In genomic region chr11:116276051-116277044, GRCh38 we compare ENCODE assay signal across 1 cellular context.
A peak's percentile ranks its signal among the peaks of the same experiment; 100 is the strongest.
TF ChIP-seq lines count a peak whose summit lies in the region.

No MANE protein-coding gene starts in this region.

TF ChIP-seq in K562, 482 proteins besides CTCF, POLR2A, EP300 and RAD21 (continued from another document and continues in another):
- TF ChIP-seq ZNF407 (IDR thresholded peaks at IDR 0.05; ENCODE audit: low read depth) (no peak), RBM25 (IDR thresholded peaks at IDR 0.05; ENCODE audit: low read depth, low read length, severe bottlenecking) (no peak), DPF2 (IDR thresholded peaks at IDR 0.05) (no peak), CBX2 (IDR thresholded peaks at IDR 0.05; ENCODE audit: insufficient read depth, low read length, poor library complexity, severe bottlenecking) (no peak), SOX6 (IDR thresholded peaks at IDR 0.05) (peak; percentile 30; the same call in 1 of the 2 replicates), THRAP3 (IDR thresholded peaks at IDR 0.05; ENCODE audit: borderline replicate concordance) (no peak), NR0B1 (IDR thresholded peaks at IDR 0.05; ENCODE audit: partially characterized antibody) (no peak), NR2C1 (IDR thresholded peaks at IDR 0.05) (no peak), NR2C1 (tag; IDR thresholded peaks at IDR 0.05) (no peak), ZBTB7A (IDR thresholded peaks at IDR 0.05; ENCODE audit: borderline replicate concordance, control insufficient read depth, low read depth, low read length) (peak; percentile 38; the same call in 1 of the 2 replicates), MNT (conservative IDR thresholded peaks at IDR 0.05) (peak in 1 of 2 experiments; percentile 17; a peak in 1 of 4 replicates), ZBTB43 (CRISPR knock-in tag; IDR thresholded peaks at IDR 0.05) (no peak), HMGN3 (IDR thresholded peaks at IDR 0.05; ENCODE audit: borderline replicate concordance, extremely low read depth, insufficient read length, low read depth, low read length) (peak; percentile 68), HNRNPUL1 (IDR thresholded peaks at IDR 0.05; ENCODE audit: low read length) (no peak), IRF9 (tag; IDR thresholded peaks at IDR 0.05) (no peak), PRDM10 (IDR thresholded peaks at IDR 0.05; ENCODE audit: partially characterized antibody) (peak; percentile 69), ARID1B (IDR thresholded peaks at IDR 0.05) (peak; percentile 54), FOXP4 (CRISPR knock-in tag; IDR thresholded peaks at IDR 0.05; ENCODE audit: borderline replicate concordance) (no peak), MYNN (IDR thresholded peaks at IDR 0.05) (no peak), MYNN (CRISPR knock-in tag; IDR thresholded peaks at IDR 0.05) (no peak), ATF7 (IDR thresholded peaks at IDR 0.05) (peak; percentile 67; the same call in 1 of the 2 replicates), HDAC2 (IDR thresholded peaks at IDR 0.05) (peak; percentile 63; the same call in 1 of the 2 replicates), EHMT2 (IDR thresholded peaks at IDR 0.05) (peak; percentile 64; the same call in 1 of the 2 replicates), ZEB2 (IDR thresholded peaks at IDR 0.05) (peak; percentile 66; the same call in 1 of the 2 replicates), PHF21A (IDR thresholded peaks at IDR 0.05; ENCODE audit: borderline replicate concordance, low read depth) (no peak), RBM34 (IDR thresholded peaks at IDR 0.05; ENCODE audit: borderline replicate concordance, insufficient read depth, low read length) (no peak), KHSRP (IDR thresholded peaks at IDR 0.05) (no peak), KDM5B (IDR thresholded peaks at IDR 0.05; ENCODE audit: insufficient replicate concordance, low read depth, low read length) (no peak), ZNF609 (CRISPR knock-in tag; IDR thresholded peaks at IDR 0.05; ENCODE audit: borderline replicate concordance) (no peak), L3MBTL2 (IDR thresholded peaks at IDR 0.05) (peak; percentile 62; the same call in 1 of the 2 replicates), FOSL1 (tag; conservative IDR thresholded peaks at IDR 0.05) (0 out of 2 replicates have a peak, but pooled peaks have one; percentile 15)
